In the genomic region with DNA sequence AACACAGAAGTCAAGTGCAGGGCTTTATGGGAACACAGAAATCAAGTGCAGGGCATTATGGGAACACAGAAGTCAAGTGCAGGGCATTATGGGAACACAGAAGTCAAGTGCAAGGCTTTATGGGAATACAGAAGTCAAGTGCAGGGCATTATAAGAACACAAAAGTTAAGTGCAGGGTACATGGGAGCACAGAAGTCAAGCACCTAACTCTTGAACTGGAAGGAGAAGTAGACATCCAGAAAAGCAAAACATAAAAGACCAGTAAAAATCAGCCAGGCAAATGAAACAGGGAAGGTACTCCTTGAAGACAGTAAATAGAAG, we compare ENCODE assay signal across 1 cellular context.
TF ChIP-seq lines count a peak whose summit lies in the region.

No MANE protein-coding gene starts in this region.

TF ChIP-seq in K562, 482 proteins besides CTCF, POLR2A, EP300 and RAD21:
- TF ChIP-seq CBX5 (IDR thresholded peaks at IDR 0.05; ENCODE audit: borderline replicate concordance, low read depth) (0 out of 2 replicates have a peak, but pooled peaks have one; percentile 11), TARDBP (IDR thresholded peaks at IDR 0.05) (no peak), CCNT2 (IDR thresholded peaks at IDR 0.05; ENCODE audit: borderline replicate concordance, extremely low read depth, insufficient read length, low read depth, low read length) (no peak), PRDM10 (IDR thresholded peaks at IDR 0.05; ENCODE audit: partially characterized antibody) (no peak), NCOA1 (IDR thresholded peaks at IDR 0.05; ENCODE audit: low read depth) (no peak), ETV6 (IDR thresholded peaks at IDR 0.05; ENCODE audit: borderline replicate concordance in 1 of 2, low read depth in 2 of 2, low read length in 1 of 2) (no peak), ETV6 (CRISPR knock-in tag; IDR thresholded peaks at IDR 0.05; ENCODE audit: borderline replicate concordance) (no peak), HLTF (IDR thresholded peaks at IDR 0.05) (no peak), SIRT6 (IDR thresholded peaks at IDR 0.05; ENCODE audit: low read depth, low read length) (no peak), CBX3 (IDR thresholded peaks at IDR 0.05; ENCODE audit: borderline replicate concordance in 1 of 2, low read length in 2 of 2) (peak in 1 of 2 experiments; percentile 54; a peak in 1 of 3 replicates), ZNF280B (CRISPR knock-in tag; IDR thresholded peaks at IDR 0.05) (no peak), ZNF143 (CRISPR knock-in tag; IDR thresholded peaks at IDR 0.05) (peak; percentile 49; the same call in 1 of the 2 replicates), SETDB1 (IDR thresholded peaks at IDR 0.05; ENCODE audit: low read length) (no peak), PRMT5 (CRISPR knock-in tag; IDR thresholded peaks at IDR 0.05) (no peak), RBM25 (IDR thresholded peaks at IDR 0.05; ENCODE audit: low read depth, low read length, severe bottlenecking) (peak; percentile 25), BMI1 (IDR thresholded peaks at IDR 0.05; ENCODE audit: low read length) (no peak), SREBF1 (IDR thresholded peaks at IDR 0.05; ENCODE audit: borderline replicate concordance, low read depth, low read length) (no peak), ZNF766 (CRISPR knock-in tag; conservative IDR thresholded peaks at IDR 0.05) (no peak), NELFE (IDR thresholded peaks at IDR 0.05; ENCODE audit: insufficient read depth, insufficient read length) (no peak), MCM2 (IDR thresholded peaks at IDR 0.05; ENCODE audit: low read depth) (no peak), GABPB1 (CRISPR knock-in tag; IDR thresholded peaks at IDR 0.05) (no peak), ETV5 (CRISPR knock-in tag; IDR thresholded peaks at IDR 0.05; ENCODE audit: low read depth) (no peak), CC2D1A (IDR thresholded peaks at IDR 0.05) (no peak)
- TF ChIP-seq, protein P1, sequence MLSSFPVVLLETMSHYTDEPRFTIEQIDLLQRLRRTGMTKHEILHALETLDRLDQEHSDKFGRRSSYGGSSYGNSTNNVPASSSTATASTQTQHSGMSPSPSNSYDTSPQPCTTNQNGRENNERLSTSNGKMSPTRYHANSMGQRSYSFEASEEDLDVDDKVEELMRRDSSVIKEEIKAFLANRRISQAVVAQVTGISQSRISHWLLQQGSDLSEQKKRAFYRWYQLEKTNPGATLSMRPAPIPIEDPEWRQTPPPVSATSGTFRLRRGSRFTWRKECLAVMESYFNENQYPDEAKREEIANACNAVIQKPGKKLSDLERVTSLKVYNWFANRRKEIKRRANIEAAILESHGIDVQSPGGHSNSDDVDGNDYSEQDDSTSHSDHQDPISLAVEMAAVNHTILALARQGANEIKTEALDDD (IDR thresholded peaks at IDR 0.05) = no peak
- TF ChIP-seq, protein P2, sequence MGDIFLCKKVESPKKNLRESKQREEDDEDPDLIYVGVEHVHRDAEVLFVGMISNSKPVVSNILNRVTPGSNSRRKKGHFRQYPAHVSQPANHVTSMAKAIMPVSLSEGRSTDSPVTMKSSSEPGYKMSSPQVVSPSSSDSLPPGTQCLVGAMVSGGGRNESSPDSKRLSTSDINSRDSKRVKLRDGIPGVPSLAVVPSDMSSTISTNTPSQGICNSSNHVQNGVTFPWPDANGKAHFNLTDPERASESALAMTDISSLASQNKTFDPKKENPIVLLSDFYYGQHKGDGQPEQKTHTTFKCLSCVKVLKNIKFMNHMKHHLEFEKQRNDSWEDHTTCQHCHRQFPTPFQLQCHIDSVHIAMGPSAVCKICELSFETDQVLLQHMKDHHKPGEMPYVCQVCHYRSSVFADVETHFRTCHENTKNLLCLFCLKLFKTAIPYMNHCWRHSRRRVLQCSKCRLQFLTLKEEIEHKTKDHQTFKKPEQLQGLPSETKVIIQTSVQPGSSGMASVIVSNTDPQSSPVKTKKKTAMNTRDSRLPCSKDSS (IDR thresholded peaks at IDR 0.05; ENCODE audit: low read depth, partially characterized antibody) = peak; percentile 82
- TF ChIP-seq, protein P3, sequence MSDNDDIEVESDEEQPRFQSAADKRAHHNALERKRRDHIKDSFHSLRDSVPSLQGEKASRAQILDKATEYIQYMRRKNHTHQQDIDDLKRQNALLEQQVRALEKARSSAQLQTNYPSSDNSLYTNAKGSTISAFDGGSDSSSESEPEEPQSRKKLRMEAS (CRISPR knock-in tag; IDR thresholded peaks at IDR 0.05) = no peak
